Comparison of ENCODE assay signal across 15 cellular contexts in the genomic region with DNA sequence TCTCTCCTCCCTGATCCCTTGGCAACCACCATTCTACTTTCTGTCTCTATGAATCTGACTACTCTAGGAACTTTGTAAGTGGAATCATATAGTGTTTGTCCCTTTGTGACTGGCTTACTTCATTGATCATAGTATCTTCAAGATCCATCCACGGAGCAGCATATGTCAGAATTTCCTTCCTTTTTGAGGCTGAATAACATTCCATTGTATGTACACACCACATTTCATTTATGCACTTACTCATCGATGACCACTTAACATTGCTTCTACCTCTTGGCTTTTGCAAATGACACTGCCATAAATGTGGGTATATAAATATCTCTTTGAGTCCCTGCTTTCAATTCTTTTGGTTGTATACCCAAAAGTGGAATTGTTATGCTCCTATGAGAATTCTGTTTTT.
"Had no signal": no experiment of that assay in that cellular context is flagged by ENCODE, and none has a peak within 500 bp of the region (broad histone marks: within the 10 kb centered on the region; RNA-seq: fewer than 3 reads in every experiment).

No MANE protein-coding gene starts in this region.

- H3K4me1 ChIP-seq: body of pancreas, gastrocnemius medialis, transverse colon had no signal

- H3K4me1 Mint-ChIP-seq: activated naive CD8-positive, alpha-beta T cell treated with anti-CD3 and anti-CD28 coated beads, Interleukin-2, amount 10 ng/mL, durations not matched to agents 7 days and 5 days; naive thymus-derived CD4-positive, alpha-beta T cell; stimulated activated naive B cell treated with anti-CD40 and anti-IgM and Interleukin-4, amounts not matched to agents 10 μg/mL and 1 μg/mL and 100 μg/mL, for 72 hours had no signal

- H3K9me3 ChIP-seq: body of pancreas, gastrocnemius medialis, neutrophil, transverse colon had no signal

- H3K36me3 ChIP-seq: gastrocnemius medialis, neutrophil, transverse colon had no signal

- H3K4me3 Mint-ChIP-seq: activated naive CD8-positive, alpha-beta T cell treated with anti-CD3 and anti-CD28 coated beads, Interleukin-2, amount 10 ng/mL, durations not matched to agents 7 days and 5 days; activated T-cell treated with anti-CD3 and anti-CD28 coated beads, Interleukin-2, amount 50 U/mL, for 72 hours; naive thymus-derived CD4-positive, alpha-beta T cell; stimulated activated naive B cell treated with anti-CD40 and anti-IgM and Interleukin-4, amounts not matched to agents 10 μg/mL and 1 μg/mL and 100 μg/mL, for 72 hours had no signal

- H3K4me3 ChIP-seq: body of pancreas, dorsolateral prefrontal cortex, gastrocnemius medialis, transverse colon had no signal

- ATAC-seq: activated T-cell treated with anti-CD3 and anti-CD28 coated beads, Interleukin-2, amount 50 U/mL, for 72 hours; body of pancreas; gastrocnemius medialis; naive thymus-derived CD4-positive, alpha-beta T cell; right cardiac atrium; stimulated activated naive B cell treated with anti-CD40 and anti-IgM and Interleukin-4, amounts not matched to agents 10 μg/mL and 1 μg/mL and 100 μg/mL, for 72 hours had no signal

- H3K27me3 Mint-ChIP-seq: activated naive CD8-positive, alpha-beta T cell treated with anti-CD3 and anti-CD28 coated beads, Interleukin-2, amount 10 ng/mL, durations not matched to agents 7 days and 5 days; naive thymus-derived CD4-positive, alpha-beta T cell; stimulated activated naive B cell treated with anti-CD40 and anti-IgM and Interleukin-4, amounts not matched to agents 10 μg/mL and 1 μg/mL and 100 μg/mL, for 72 hours had no signal

- H3K27me3 ChIP-seq: body of pancreas, dorsolateral prefrontal cortex, gastrocnemius medialis, neutrophil, transverse colon had no signal

- DNase-seq: activated CD4-positive, alpha-beta T cell treated with anti-CD3 and anti-CD28 coated beads for 1 hour; activated CD4-positive, alpha-beta T cell treated with anti-CD3 and anti-CD28 coated beads, Interleukin-2, amount 50 U/mL, for 48 hours; activated naive CD8-positive, alpha-beta T cell treated with anti-CD3 and anti-CD28 coated beads, Interleukin-2, amount 10 ng/mL, durations not matched to agents 7 days and 5 days; activated T-cell treated with anti-CD3 and anti-CD28 coated beads, Interleukin-2, amount 50 U/mL, for 72 hours; body of pancreas; dorsolateral prefrontal cortex; gastrocnemius medialis; hippocampal formation; kidney glomerular epithelial cell; naive thymus-derived CD4-positive, alpha-beta T cell; right cardiac atrium; stimulated activated naive B cell treated with anti-CD40 and anti-IgM and Interleukin-4, amounts not matched to agents 10 μg/mL and 1 μg/mL and 100 μg/mL, for 72 hours; T-helper 9 cell; transverse colon had no signal

- H3K27ac ChIP-seq: body of pancreas, dorsolateral prefrontal cortex, gastrocnemius medialis, neutrophil, transverse colon had no signal

- H3K27ac Mint-ChIP-seq: activated naive CD8-positive, alpha-beta T cell treated with anti-CD3 and anti-CD28 coated beads, Interleukin-2, amount 10 ng/mL, durations not matched to agents 7 days and 5 days; activated T-cell treated with anti-CD3 and anti-CD28 coated beads, Interleukin-2, amount 50 U/mL, for 72 hours; naive thymus-derived CD4-positive, alpha-beta T cell; stimulated activated naive B cell treated with anti-CD40 and anti-IgM and Interleukin-4, amounts not matched to agents 10 μg/mL and 1 μg/mL and 100 μg/mL, for 72 hours had no signal

- H3K36me3 Mint-ChIP-seq: activated naive CD8-positive, alpha-beta T cell treated with anti-CD3 and anti-CD28 coated beads, Interleukin-2, amount 10 ng/mL, durations not matched to agents 7 days and 5 days; naive thymus-derived CD4-positive, alpha-beta T cell; stimulated activated naive B cell treated with anti-CD40 and anti-IgM and Interleukin-4, amounts not matched to agents 10 μg/mL and 1 μg/mL and 100 μg/mL, for 72 hours had no signal

- H3K9me3 Mint-ChIP-seq: activated naive CD8-positive, alpha-beta T cell treated with anti-CD3 and anti-CD28 coated beads, Interleukin-2, amount 10 ng/mL, durations not matched to agents 7 days and 5 days had no signal
